In genomic region chr20:41136695-41137411, GRCh38 we compare ENCODE assay signal across 1 cellular context.
TF ChIP-seq lines count a peak whose summit lies in the region.

No MANE protein-coding gene starts in this region.

TF ChIP-seq in K562, 482 proteins besides CTCF, POLR2A, EP300 and RAD21 (continued from another document):
- TF ChIP-seq PBX2 (CRISPR knock-in tag; IDR thresholded peaks at IDR 0.05; ENCODE audit: low read depth) (peak; percentile 81), PBX2 (tag; conservative IDR thresholded peaks at IDR 0.05; ENCODE audit: low read depth) (peak; percentile 80), FOSL1 (tag; conservative IDR thresholded peaks at IDR 0.05) (peak; percentile 11; the same call in 1 of the 2 replicates), CTBP1 (IDR thresholded peaks at IDR 0.05; ENCODE audit: borderline replicate concordance) (peak; percentile 96), CREM (IDR thresholded peaks at IDR 0.05; ENCODE audit: low read depth) (0 out of 2 replicates have a peak, but pooled peaks have one; percentile 24), E2F1 (CRISPR knock-in tag; IDR thresholded peaks at IDR 0.05) (peak; percentile 85; the same call in 1 of the 2 replicates), SAFB (IDR thresholded peaks at IDR 0.05; ENCODE audit: borderline replicate concordance, low read depth, low read length) (peak; percentile 97), LEF1 (IDR thresholded peaks at IDR 0.05) (no peak), HCFC1 (IDR thresholded peaks at IDR 0.05; ENCODE audit: low read depth, low read length) (peak; percentile 4; the same call in 1 of the 2 replicates), FOXM1 (IDR thresholded peaks at IDR 0.05; ENCODE audit: low read depth) (no peak), FOXM1 (CRISPR knock-in tag; IDR thresholded peaks at IDR 0.05; ENCODE audit: low read depth) (no peak)
